ENCODE assay signal across 12 cellular contexts in genomic region chr10:75228834-75229233, GRCh38. TPM values are rescaled to one million over a fixed set of nuclear protein-coding genes. Genes with fewer than 3 reads are reported as not detected.
DNase-seq lines count a peak whose midpoint lies in the region; ATAC-seq and TF ChIP-seq lines count a peak whose summit lies in the region.
"Had no signal": no experiment of that assay in that cellular context is flagged by ENCODE, and none has a peak within 500 bp of the region (broad histone marks: within the 10 kb centered on the region; RNA-seq: fewer than 3 reads in every experiment).

No MANE protein-coding gene starts in this region.

- POLR2A ChIA-PET in CD8-positive, alpha-beta memory T cell (lab: Charles Lee) = no interaction called here
- POLR2A ChIA-PET in Panc1 (lab: Charles Lee) = no interaction called here

- intact Hi-C loops in Panc1 (cut with micrococcal nuclease; ENCODE audit: unreplicated experiment) = no loop called here
- intact Hi-C loops in sciatic nerve (cut with DNase I) = no loop called here
- intact Hi-C loops in mucosa of descending colon (cut with DNase I, micrococcal nuclease) = no loop called here

- no peaks in the 10 kb centered on the region for H3K9me3 ChIP-seq in CD8-positive, alpha-beta memory T cell (ENCODE audit: low read length)
- H3K9me3 ChIP-seq in Panc1 (ENCODE audit: control insufficient read depth, insufficient read depth, low read depth, low read length) (no peaks in the 10 kb centered on the region), mucosa of descending colon (no peaks in the 10 kb centered on the region)

- H3K27me3 Mint-ChIP-seq in CD8-positive, alpha-beta memory T cell = no peaks in the 10 kb centered on the region
- peaks cover 8% of the 10 kb centered on the region for H3K27me3 Mint-ChIP-seq in endothelial cell (ENCODE audit: unreplicated experiment)

- BruUV-seq in Panc1 (replicated peaks; lab: Mats Ljungman, UMichigan) = no TSS peak

- in situ Hi-C loops in Panc1 (cut with HindIII; ENCODE audit: low pct_unique_long_range_greater_than_20kb, low sequenced_read_pairs) = no loop called here

- no peak overlapping the region for H3K27ac ChIP-seq in CD8-positive, alpha-beta memory T cell (ENCODE audit: low read depth, low read length)
- H3K27ac ChIP-seq in Panc1 (ENCODE audit: low read length) = peak overlapping the region; percentile 49
- H3K27ac ChIP-seq: KMS-11 had no signal

- peak overlapping the region; percentile 34 to 91 (median 85) for H3K27ac Mint-ChIP-seq in CD8-positive, alpha-beta memory T cell
- peak overlapping the region; percentile 81 for H3K27ac Mint-ChIP-seq in endothelial cell (ENCODE audit: unreplicated experiment)

- ATAC-seq in Panc1 (no peak), sciatic nerve (no peak), HG03342 (IDR thresholded peaks at IDR 0.05; ENCODE audit: unreplicated experiment) (no peak), mucosa of descending colon (no peak)
- ATAC-seq: left cardiac atrium had no signal

- H3K27me3 ChIP-seq in CD8-positive, alpha-beta memory T cell (ENCODE audit: insufficient read depth, low read length, poor library complexity, severe bottlenecking) = no peaks in the 10 kb centered on the region
- no peaks in the 10 kb centered on the region for H3K27me3 ChIP-seq in Panc1 (ENCODE audit: control insufficient read depth, insufficient read depth, low read length)

- no peak for DNase-seq in CD8-positive, alpha-beta memory T cell
- DNase-seq in Panc1 (ENCODE audit: low read depth, low spot score) (no peak), endothelial cell (ENCODE audit: low spot score) (no peak), sciatic nerve (ENCODE audit: low spot score) (peak; percentile 9), NCI-H82 (lab: John Stamatoyannopoulos, UW) (no peak), A172 (ENCODE audit: low spot score) (no peak), mucosa of descending colon (no peak)
- DNase-seq: activated CD4-positive, alpha-beta T cell treated with anti-CD3 and anti-CD28 coated beads, Interleukin-2, amount 50 U/mL, for 48 hours; left cardiac atrium; NCI-H345 had no signal

- peaks cover 47% of the 10 kb centered on the region for H3K36me3 ChIP-seq in CD8-positive, alpha-beta memory T cell (ENCODE audit: insufficient read depth, low read length)
- H3K36me3 ChIP-seq in Panc1 (ENCODE audit: control insufficient read depth, insufficient read depth, low read length) = peaks cover 52% of the 10 kb centered on the region
- no peaks in the 10 kb centered on the region for H3K36me3 ChIP-seq in mucosa of descending colon (ENCODE audit: low read depth)

- peaks cover 38% of the 10 kb centered on the region for H3K4me1 ChIP-seq in CD8-positive, alpha-beta memory T cell (ENCODE audit: insufficient read depth, low read length)
- peaks cover 64% of the 10 kb centered on the region for H3K4me1 ChIP-seq in Panc1 (ENCODE audit: control insufficient read depth, insufficient read depth, low read length)
- H3K4me1 ChIP-seq in mucosa of descending colon (ENCODE audit: low read depth) = peaks cover 13% of the 10 kb centered on the region

- peaks cover 0 to 79% (median 10%) of the 10 kb centered on the region in 3 donors for H3K36me3 Mint-ChIP-seq in CD8-positive, alpha-beta memory T cell
- H3K36me3 Mint-ChIP-seq in endothelial cell (ENCODE audit: low read depth, unreplicated experiment) = peaks cover 34% of the 10 kb centered on the region

- CTCF ChIA-PET in CD8-positive, alpha-beta memory T cell (lab: Charles Lee) = interaction anchor here (1.6 to 15.6 kb wide), 2 partner anchors 18 to 42 kb away, joined by 11 to 304 read pairs; partner anchors contain the start of gene VDAC2
- CTCF ChIA-PET in Panc1 (lab: Charles Lee) = interaction anchor here (0.6 kb wide), 1 partner anchor 44 kb away, joined by 3 read pairs; no protein-coding TSS in a partner anchor

- peaks cover 39 to 73% (median 39%) of the 10 kb centered on the region in 3 donors for H3K4me1 Mint-ChIP-seq in CD8-positive, alpha-beta memory T cell
- peaks cover 36% of the 10 kb centered on the region for H3K4me1 Mint-ChIP-seq in endothelial cell (ENCODE audit: unreplicated experiment)

- TF ChIP-seq CTCF in Panc1 (IDR thresholded peaks at IDR 0.05) (no peak), endothelial cell (IDR thresholded peaks at IDR 0.05; ENCODE audit: unreplicated experiment) (no peak), mucosa of descending colon (IDR thresholded peaks at IDR 0.05) (no peak)

- no peak overlapping the region for H3K4me3 ChIP-seq in CD8-positive, alpha-beta memory T cell (ENCODE audit: low read length)
- H3K4me3 ChIP-seq in Panc1 (ENCODE audit: low read depth in 2 of 2, low read length in 2 of 2) (no peak overlapping the region), mucosa of descending colon (no peak overlapping the region)

- no peak overlapping the region for H3K4me3 Mint-ChIP-seq in CD8-positive, alpha-beta memory T cell
- peak overlapping the region; percentile 52 for H3K4me3 Mint-ChIP-seq in endothelial cell (ENCODE audit: unreplicated experiment)

- no peaks in the 10 kb centered on the region for H3K9me3 Mint-ChIP-seq in CD8-positive, alpha-beta memory T cell
- no peaks in the 10 kb centered on the region for H3K9me3 Mint-ChIP-seq in endothelial cell (ENCODE audit: unreplicated experiment)

RNA-seq across cellular contexts. Expression of gene COMTD1, which starts 6.9 kb away (rescaled TPM):
- 10 to 100 TPM; 43.9 to 47.9 TPM for total RNA-seq in CD8-positive, alpha-beta memory T cell
- polyA plus RNA-seq in CD8-positive, alpha-beta memory T cell = 23.2 TPM
- total RNA-seq in Panc1 (2021; ENCODE audit: unreplicated experiment) = 32.8 TPM
- 45.1 TPM for polyA plus RNA-seq in Panc1 (2012; ENCODE audit: insufficient read length)
- total RNA-seq in endothelial cell (ENCODE audit: unreplicated experiment) = 8.9 TPM
- 13.0 TPM for total RNA-seq in sciatic nerve
- 27.0 and 49.9 TPM in 2 replicates for total RNA-seq in A172 (2014; rRNA removed; shearing (Covaris generic))
- 10 to 100 TPM; 42.9 to 76.3 (median 72.3) TPM for total RNA-seq in mucosa of descending colon

RNA-seq across cellular contexts. Expression of gene VDAC2, which starts 18.2 kb away (rescaled TPM):
- 100 to 1,000 TPM; 247 to 261 TPM for total RNA-seq in CD8-positive, alpha-beta memory T cell
- polyA plus RNA-seq in CD8-positive, alpha-beta memory T cell = 149 TPM
- total RNA-seq in Panc1 (2021; ENCODE audit: unreplicated experiment) (340 TPM), endothelial cell (ENCODE audit: unreplicated experiment) (178 TPM), sciatic nerve (120 TPM), mucosa of descending colon (100 to 1,000 TPM; 265 to 296 (median 284) TPM)
- polyA plus RNA-seq in Panc1 (2012; ENCODE audit: insufficient read length) = 234 TPM
- total RNA-seq in A172 (2014; rRNA removed; shearing (Covaris generic)) = 354 and 357 TPM in 2 replicates
